ENCODE assay signal across 16 cellular contexts in genomic region chr10:60905580-60905979, GRCh38. TPM values are rescaled to one million over a fixed set of nuclear protein-coding genes. Genes with fewer than 3 reads are reported as not detected.
DNase-seq lines count a peak whose midpoint lies in the region; ATAC-seq and TF ChIP-seq lines count a peak whose summit lies in the region.
"Had no signal": no experiment of that assay in that cellular context is flagged by ENCODE, and none has a peak within 500 bp of the region (broad histone marks: within the 10 kb centered on the region; RNA-seq: fewer than 3 reads in every experiment).

No MANE protein-coding gene starts in this region.

- H3K79me2 ChIP-seq in fibroblast of lung (ENCODE audit: control insufficient read depth, insufficient read depth, low read length): no peaks in the 10 kb centered on the region

- intact Hi-C loops in lower lobe of right lung (cut with DNase I) (no loop called here), transverse colon (cut with DNase I; ENCODE audit: low total_unique reads) (loop anchor here (5.0 kb wide), 1 partner anchor 37 kb away; the partner anchor contains the start of gene RHOBTB1), breast epithelium (cut with DNase I; ENCODE audit: low total_unique reads) (no loop called here)

- H3K27me3 ChIP-seq in fibroblast of lung (ENCODE audit: control insufficient read depth, insufficient read depth, low read length) (no peaks in the 10 kb centered on the region), lower lobe of right lung (ENCODE audit: low read depth) (no peaks in the 10 kb centered on the region), transverse colon (no peaks in the 10 kb centered on the region), breast epithelium (no peaks in the 10 kb centered on the region)
- H3K27me3 ChIP-seq: colonic mucosa, foreskin keratinocyte had no signal

- H3K27ac ChIP-seq in fibroblast of lung (ENCODE audit: insufficient read depth, low read length): no peak overlapping the region
- no peak overlapping the region for H3K27ac ChIP-seq in lower lobe of right lung
- peak overlapping the region in 3 of 4 donors; percentile 8 to 64 (median 56) for H3K27ac ChIP-seq in transverse colon
- H3K27ac ChIP-seq in breast epithelium: no peak overlapping the region
- H3K27ac ChIP-seq: colonic mucosa, foreskin keratinocyte had no signal

- TF ChIP-seq EP300 in transverse colon (IDR thresholded peaks at IDR 0.05; ENCODE audit: low read depth): no peak

- TF ChIP-seq POLR2A in transverse colon (IDR thresholded peaks at IDR 0.05) (no peak), breast epithelium (IDR thresholded peaks at IDR 0.05) (no peak)

- no peaks in the 10 kb centered on the region for H3K9me3 ChIP-seq in fibroblast of lung (ENCODE audit: control insufficient read depth, insufficient read depth, low read depth, low read length)
- no peaks in the 10 kb centered on the region for H3K9me3 ChIP-seq in lower lobe of right lung
- no peaks in the 10 kb centered on the region for H3K9me3 ChIP-seq in transverse colon
- H3K9me3 ChIP-seq in breast epithelium: no peaks in the 10 kb centered on the region
- H3K9me3 ChIP-seq: colonic mucosa had no signal

- TF ChIP-seq CTCF in fibroblast of lung (conservative IDR thresholded peaks at IDR 0.05 in 1 of 2, IDR thresholded peaks at IDR 0.05 in 1 of 2; ENCODE audit: low read depth in 1 of 2, low read length in 2 of 2) (no peak), lower lobe of right lung (IDR thresholded peaks at IDR 0.05) (no peak), transverse colon (IDR thresholded peaks at IDR 0.05) (no peak), breast epithelium (IDR thresholded peaks at IDR 0.05) (no peak)

- H3K36me3 ChIP-seq in fibroblast of lung (ENCODE audit: control insufficient read depth, insufficient read depth, low read length): no peaks in the 10 kb centered on the region
- no peaks in the 10 kb centered on the region for H3K36me3 ChIP-seq in lower lobe of right lung
- no peaks in the 10 kb centered on the region for H3K36me3 ChIP-seq in transverse colon
- H3K36me3 ChIP-seq in breast epithelium: no peaks in the 10 kb centered on the region
- H3K36me3 ChIP-seq: colonic mucosa had no signal

- no peak overlapping the region for H3K9ac ChIP-seq in fibroblast of lung (ENCODE audit: insufficient read depth, low read length)

- in situ Hi-C loops in transverse colon (cut with MboI; ENCODE audit: low pct_ligation_motif_present in 1 of 4, low pct_unique_long_range_greater_than_20kb in 1 of 4, low sequenced_read_pairs in 3 of 4): no loop called here

- H3K4me1 ChIP-seq in fibroblast of lung (ENCODE audit: control insufficient read depth, extremely low read depth, insufficient read depth, low read length) (peaks cover 5% of the 10 kb centered on the region), lower lobe of right lung (peaks cover 33% of the 10 kb centered on the region), transverse colon (peaks cover 0 to 17% (median 2%) of the 10 kb centered on the region in 4 donors), breast epithelium (no peaks in the 10 kb centered on the region)
- H3K4me1 ChIP-seq: colonic mucosa, foreskin keratinocyte had no signal

- ATAC-seq in lower lobe of right lung: peak; percentile 39 to 75
- ATAC-seq: foreskin keratinocyte had no signal

- no peak overlapping the region for H3K4me3 ChIP-seq in fibroblast of lung (replicated peaks in 1 of 4; ENCODE audit: control extremely low read depth in 1 of 4, insufficient read depth in 1 of 4, low read depth in 3 of 4, low read length in 4 of 4)
- no peak overlapping the region for H3K4me3 ChIP-seq in lower lobe of right lung
- H3K4me3 ChIP-seq in transverse colon: no peak overlapping the region
- no peak overlapping the region for H3K4me3 ChIP-seq in breast epithelium
- H3K4me3 ChIP-seq: colonic mucosa had no signal

- H4K20me1 ChIP-seq in fibroblast of lung (ENCODE audit: control insufficient read depth, extremely low read depth, insufficient read depth, low read length): no peaks in the 10 kb centered on the region

- DNase-seq in NCI-H446 treated with DMSO at 0.1 percent for 48 hours (lab: John Stamatoyannopoulos, UW) (peak; percentile 77), fibroblast of lung (ENCODE audit: low read depth in 2 of 2) (peak; percentile 78 to 82), lower lobe of right lung (peak; percentile 54), transverse colon (peak; percentile 22), A172 (ENCODE audit: low spot score) (no peak), breast epithelium (ENCODE audit: low spot score in 2 of 2) (no peak), Kasumi-1 (lab: John Stamatoyannopoulos, UW) (no peak)
- DNase-seq: activated CD4-positive, CD25-positive, alpha-beta regulatory T cell treated with anti-CD3 and anti-CD28 coated beads, Interleukin-2, amount 50 U/mL, for 72 hours; activated CD8-positive, alpha-beta memory T cell treated with anti-CD3 and anti-CD28 coated beads, Interleukin-2, amount 50 U/mL, for 48 hours; CD4-positive, alpha-beta T cell; colonic mucosa; foreskin keratinocyte; immature natural killer cell; NCI-H1694; NCI-H526 treated with DMSO at 0.1 percent for 48 hours; RPMI8226 had no signal

- WGBS in transverse colon (ENCODE audit: low coverage in 1 of 2), 2 donors: 63 to 69% methylated on average over 3 to 4 of the region's 4 CpGs

- H3K4me2 ChIP-seq in fibroblast of lung (ENCODE audit: extremely low read depth, insufficient read depth, low read length): no peak overlapping the region

- no peak overlapping the region for H2AFZ ChIP-seq in fibroblast of lung (ENCODE audit: low read length)

RNA-seq across cellular contexts. Expression of gene RHOBTB1, which starts 38.4 kb away (rescaled TPM):
- 19.8 TPM in 2 replicates for total RNA-seq in fibroblast of lung
- 14.9 and 42.6 TPM in 2 replicates for polyA plus RNA-seq in fibroblast of lung
- 9.3 and 25.8 TPM in 2 replicates for polyA plus RNA-seq in fibroblast of lung (2012)
- 5.1 and 8.7 TPM in 2 replicates for polyA minus RNA-seq in fibroblast of lung (ENCODE audit: low replicate concordance)
- total RNA-seq in lower lobe of right lung: 13.5 TPM
- total RNA-seq in transverse colon: 10 to 100 TPM in 1 of 4 donors, 1 to 10 TPM in 3; 4.0 to 13.1 (median 9.0) TPM
- 44.4 and 57.2 TPM in 2 replicates for total RNA-seq in A172 (2014; rRNA removed; shearing (Covaris generic))
- 10 to 100 TPM; 11.4 to 14.6 (median 13.4) TPM for total RNA-seq in breast epithelium
- total RNA-seq: CD4-positive, alpha-beta T cell had no signal

Comparison
In these comparisons a context has a peak if more than half of its experiments do, and no peak if none do; other contexts are left out.
1. DNase-seq: peak in NCI-H446 treated with DMSO at 0.1 percent for 48 hours (single experiment), fibroblast of lung (2 of 2), lower lobe of right lung (single experiment) and transverse colon (single experiment); none in A172 (single experiment), breast epithelium (0 of 2) and Kasumi-1 (0 of 2).
2. H3K27ac ChIP-seq: peak in transverse colon (3 of 4); none in fibroblast of lung (single experiment), lower lobe of right lung (single experiment) and breast epithelium (0 of 2).